20 cellular contexts compared by ENCODE assay signal in the genomic region with DNA sequence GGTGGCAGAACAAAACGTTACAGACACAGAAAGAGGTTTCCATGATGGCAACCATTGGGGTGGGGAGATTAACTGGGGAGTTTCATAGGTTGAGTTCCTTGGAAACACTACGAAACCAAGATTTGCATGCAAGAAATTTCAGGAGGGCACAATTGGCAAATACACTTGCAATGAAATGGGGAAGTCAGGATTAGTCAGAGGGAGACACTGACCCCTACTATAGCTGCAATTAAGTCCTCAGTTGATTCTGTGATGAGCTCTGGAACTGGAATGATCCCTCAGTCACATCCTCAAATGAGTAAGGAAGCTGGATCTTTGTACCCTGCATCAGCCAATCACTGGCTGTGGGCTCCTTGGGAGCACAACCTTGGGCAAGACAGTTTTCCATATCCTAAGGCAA. TPM values are rescaled to one million over a fixed set of nuclear protein-coding genes. Genes with fewer than 3 reads are reported as not detected.
DNase-seq lines count a peak whose midpoint lies in the region; ATAC-seq and TF ChIP-seq lines count a peak whose summit lies in the region.
"Had no signal": no experiment of that assay in that cellular context is flagged by ENCODE, and none has a peak within 500 bp of the region (broad histone marks: within the 10 kb centered on the region; RNA-seq: fewer than 3 reads in every experiment).

No MANE protein-coding gene starts in this region.

- intact Hi-C loops in left ventricle myocardium superior (cut with micrococcal nuclease), result no loop called here

- H3K36me3 Mint-ChIP-seq in stimulated activated effector memory CD8-positive, alpha-beta T cell treated with anti-CD3 and anti-CD28 coated beads, Interleukin-12 subunit alpha, Interleukin-12 subunit beta, amount 100 ng/mL, for 72 hours, result no peaks in the 10 kb centered on the region

- no peaks in the 10 kb centered on the region for H3K9me3 Mint-ChIP-seq in stimulated activated effector memory CD8-positive, alpha-beta T cell treated with anti-CD3 and anti-CD28 coated beads, Interleukin-12 subunit alpha, Interleukin-12 subunit beta, amount 100 ng/mL, for 72 hours
- H3K9me3 Mint-ChIP-seq: CD4-positive, alpha-beta memory T cell; T-helper 2 cell treated with Interferon-gamma antibody and Interleukin-4, amounts not matched to agents 5 μg/mL and 100 μg/mL, for 36 hours had no signal

- H3K4me1 ChIP-seq in tibial nerve, result peaks cover 0 to 4% (median 0%) of the 10 kb centered on the region in 4 donors
- H3K4me1 ChIP-seq: SJCRH30 had no signal

- ATAC-seq in stimulated activated effector memory CD8-positive, alpha-beta T cell treated with anti-CD3 and anti-CD28 coated beads, Interleukin-12 subunit alpha, Interleukin-12 subunit beta, amount 100 ng/mL, for 72 hours, result no peak
- no peak for ATAC-seq in left ventricle myocardium superior
- no peak for ATAC-seq in HG02623 (IDR thresholded peaks at IDR 0.05; ENCODE audit: unreplicated experiment)
- ATAC-seq: HepG2 had no signal

- no peaks in the 10 kb centered on the region for H3K27me3 ChIP-seq in tibial nerve
- H3K27me3 ChIP-seq: MG63, SJCRH30 had no signal

- H3K36me3 ChIP-seq in tibial nerve, result no peaks in the 10 kb centered on the region
- H3K36me3 ChIP-seq: MG63, SJCRH30 had no signal

- no peak for TF ChIP-seq EP300 in tibial nerve (IDR thresholded peaks at IDR 0.05)

- H3K4me1 Mint-ChIP-seq in stimulated activated effector memory CD8-positive, alpha-beta T cell treated with anti-CD3 and anti-CD28 coated beads, Interleukin-12 subunit alpha, Interleukin-12 subunit beta, amount 100 ng/mL, for 72 hours, result peaks cover 18% of the 10 kb centered on the region

- H3K4me3 ChIP-seq in GM12865 (ENCODE audit: low read depth, low read length) (no peak overlapping the region), tibial nerve (no peak overlapping the region)
- H3K4me3 ChIP-seq: MG63, SJCRH30 had no signal

- no peak for TF ChIP-seq CTCF in GM12865 (IDR thresholded peaks at IDR 0.05; ENCODE audit: insufficient read depth, low read depth, low read length, missing control alignments)
- no peak for TF ChIP-seq CTCF in tibial nerve (IDR thresholded peaks at IDR 0.05)

- in situ Hi-C loops in ACHN (cut with HindIII; ENCODE audit: low pct_ligation_motif_present, low pct_unique_long_range_greater_than_20kb, low sequenced_read_pairs), result no loop called here

- H3K27ac Mint-ChIP-seq in stimulated activated effector memory CD8-positive, alpha-beta T cell treated with anti-CD3 and anti-CD28 coated beads, Interleukin-12 subunit alpha, Interleukin-12 subunit beta, amount 100 ng/mL, for 72 hours, result peak overlapping the region; percentile 9
- H3K27ac Mint-ChIP-seq: T-helper 2 cell treated with Interferon-gamma antibody and Interleukin-4, amounts not matched to agents 5 μg/mL and 100 μg/mL, for 36 hours had no signal

- peak; percentile 14 for DNase-seq in GM12865 (ENCODE audit: low read depth)
- peak; percentile 83 for DNase-seq in MV-4-11 (lab: John Stamatoyannopoulos, UW)
- DNase-seq in SKM-1 (lab: John Stamatoyannopoulos, UW; ENCODE audit: unreplicated experiment), result peak; percentile 45
- DNase-seq in stimulated activated effector memory CD8-positive, alpha-beta T cell treated with anti-CD3 and anti-CD28 coated beads, Interleukin-12 subunit alpha, Interleukin-12 subunit beta, amount 100 ng/mL, for 72 hours (ENCODE audit: low spot score in 2 of 2), result no peak
- no peak for DNase-seq in left ventricle myocardium superior
- no peak for DNase-seq in ACHN
- DNase-seq in tibial nerve (ENCODE audit: low spot score in 2 of 2), result no peak
- DNase-seq: Calu3; CD4-positive, alpha-beta memory T cell; GOT3; MG63; NCI-H1417 treated with DMSO at 0.1 percent for 48 hours; NCI-H2029 treated with DMSO at 0.1 percent for 48 hours; NCI-H2171 treated with DMSO at 0.1 percent for 48 hours; NCI-H510A; SJCRH30 had no signal

- H3K9me3 ChIP-seq in tibial nerve, result no peaks in the 10 kb centered on the region
- H3K9me3 ChIP-seq: MG63, SJCRH30 had no signal

- no peak for TF ChIP-seq POLR2A in tibial nerve (IDR thresholded peaks at IDR 0.05)

- H3K27ac ChIP-seq in tibial nerve, result no peak overlapping the region
- H3K27ac ChIP-seq: KMS-11, SJCRH30 had no signal

- 82 to 84% methylated on average over 2 of the region's 2 CpGs for WGBS in tibial nerve, 2 donors

- H3K4me3 Mint-ChIP-seq in stimulated activated effector memory CD8-positive, alpha-beta T cell treated with anti-CD3 and anti-CD28 coated beads, Interleukin-12 subunit alpha, Interleukin-12 subunit beta, amount 100 ng/mL, for 72 hours, result no peak overlapping the region
- H3K4me3 Mint-ChIP-seq: CD4-positive, alpha-beta memory T cell; T-helper 2 cell treated with Interferon-gamma antibody and Interleukin-4, amounts not matched to agents 5 μg/mL and 100 μg/mL, for 36 hours had no signal

RNA-seq across cellular contexts. Expression of gene CPEB3, which starts 22.1 kb away (rescaled TPM):
- 18.0 TPM for total RNA-seq in left ventricle myocardium superior
- 10 to 100 TPM in 1 of 4 donors, 1 to 10 TPM in 3; 6.7 to 11.4 (median 8.8) TPM for total RNA-seq in tibial nerve

RNA-seq across cellular contexts. Expression of gene MARCHF5, which starts 22.2 kb away (rescaled TPM):
- total RNA-seq in left ventricle myocardium superior, result 32.9 TPM
- total RNA-seq in tibial nerve, result 10 to 100 TPM; 11.3 to 15.1 (median 12.1) TPM

Comparison
In these comparisons a context has a peak if more than half of its experiments do, and no peak if none do; other contexts are left out.
1. DNase-seq: peak in GM12865 (single experiment), MV-4-11 (single experiment) and SKM-1 (single experiment); none in stimulated activated effector memory CD8-positive, alpha-beta T cell treated with anti-CD3 and anti-CD28 coated beads, Interleukin-12 subunit alpha, Interleukin-12 subunit beta, amount 100 ng/mL, for 72 hours (0 of 2), left ventricle myocardium superior (single experiment), ACHN (single experiment) and tibial nerve (0 of 2).